In genomic region chr9:110640736-110641135, GRCh38 we compare ENCODE assay signal across 20 cellular contexts. TPM values are rescaled to one million over a fixed set of nuclear protein-coding genes. Genes with fewer than 3 reads are reported as not detected.
A peak's percentile ranks its signal among the peaks of the same experiment; 100 is the strongest.
DNase-seq lines count a peak whose midpoint lies in the region; ATAC-seq, FAIRE-seq and TF ChIP-seq lines count a peak whose summit lies in the region.
"Had no signal": no experiment of that assay in that cellular context is flagged by ENCODE, and none has a peak within 500 bp of the region (broad histone marks: within the 10 kb centered on the region; RNA-seq: fewer than 3 reads in every experiment).

No MANE protein-coding gene starts in this region.

- H3K36me3 Mint-ChIP-seq in endodermal cell (ENCODE audit: low read depth), result no peaks in the 10 kb centered on the region
- H3K36me3 Mint-ChIP-seq: immature natural killer cell had no signal

- H3K27me3 ChIP-seq in vagina (no peaks in the 10 kb centered on the region), endodermal cell (ENCODE audit: control insufficient read depth, insufficient read depth, low read length, poor library complexity, severe bottlenecking) (no peaks in the 10 kb centered on the region)
- H3K27me3 ChIP-seq: adrenal gland, colonic mucosa had no signal

- no peak overlapping the region for H3K27ac Mint-ChIP-seq in endodermal cell
- H3K27ac Mint-ChIP-seq: activated CD8-positive, alpha-beta T cell treated with anti-CD3 and anti-CD28 coated beads for 36 hours; activated T-helper 1 cell treated with anti-CD3 and anti-CD28 coated beads, Interleukin-12 subunit alpha, Interleukin-12 subunit beta, Interleukin-2, Interleukin-4 antibody, amounts not matched to agents 30 ng/mL and 10 ng/mL and 1 ng/mL, durations not matched to agents 14 hours and 24 hours and 36 hours; immature natural killer cell; natural killer cell had no signal

- TF ChIP-seq CTCF in fibroblast of pulmonary artery (IDR thresholded peaks at IDR 0.05; ENCODE audit: low read length, missing control alignments) (no peak), vagina (IDR thresholded peaks at IDR 0.05) (no peak), endodermal cell (conservative IDR thresholded peaks at IDR 0.05) (no peak)

- TF ChIP-seq POLR2A in H54 (IDR thresholded peaks at IDR 0.05; ENCODE audit: low read depth, low read length), result no peak
- no peak for TF ChIP-seq POLR2A in vagina (IDR thresholded peaks at IDR 0.05)

- H3K9me3 ChIP-seq in vagina (no peaks in the 10 kb centered on the region), endodermal cell (ENCODE audit: control insufficient read depth, low read length) (no peaks in the 10 kb centered on the region)
- H3K9me3 ChIP-seq: adrenal gland, colonic mucosa had no signal

- H3K9me3 Mint-ChIP-seq in endodermal cell, result peaks cover 10% of the 10 kb centered on the region

- FAIRE-seq in H54 (lab: Jason Lieb, UNC), result peak; percentile 94

- H3K4me1 Mint-ChIP-seq in endodermal cell, result no peaks in the 10 kb centered on the region
- H3K4me1 Mint-ChIP-seq: immature natural killer cell, natural killer cell had no signal

- no peak overlapping the region for H3K9ac ChIP-seq in endodermal cell (ENCODE audit: extremely low read depth, low read length, poor library complexity, severe bottlenecking)

- H3K4me1 ChIP-seq in vagina (no peaks in the 10 kb centered on the region), endodermal cell (ENCODE audit: control insufficient read depth, insufficient read depth, low read length) (no peaks in the 10 kb centered on the region)
- H3K4me1 ChIP-seq: adrenal gland, colonic mucosa had no signal

- intact Hi-C loops in vagina (cut with DNase I), result no loop called here

- H3K4me3 ChIP-seq in fibroblast of pulmonary artery (replicated peaks; ENCODE audit: low read depth, low read length), result no peak overlapping the region
- no peak overlapping the region for H3K4me3 ChIP-seq in vagina
- H3K4me3 ChIP-seq in endodermal cell (ENCODE audit: low read length), result no peak overlapping the region
- H3K4me3 ChIP-seq: adrenal gland, colonic mucosa had no signal

- no peak overlapping the region for H3K4me3 Mint-ChIP-seq in endodermal cell
- H3K4me3 Mint-ChIP-seq: activated CD8-positive, alpha-beta T cell treated with anti-CD3 and anti-CD28 coated beads for 36 hours; activated T-helper 1 cell treated with anti-CD3 and anti-CD28 coated beads, Interleukin-12 subunit alpha, Interleukin-12 subunit beta, Interleukin-2, Interleukin-4 antibody, amounts not matched to agents 30 ng/mL and 10 ng/mL and 1 ng/mL, durations not matched to agents 14 hours and 24 hours and 36 hours; immature natural killer cell; natural killer cell had no signal

- no peak for ATAC-seq in HG03280 (IDR thresholded peaks at IDR 0.05; ENCODE audit: unreplicated experiment)
- ATAC-seq: activated CD8-positive, alpha-beta T cell treated with anti-CD3 and anti-CD28 coated beads for 36 hours; natural killer cell had no signal

- DNase-seq in Ammon's horn (ENCODE audit: low spot score), result peak; percentile 5
- DNase-seq in H54 (ENCODE audit: insufficient read length, low spot score), result no peak
- DNase-seq in RPMI7951 (ENCODE audit: low read depth), result peak; percentile 40
- DNase-seq in fibroblast of pulmonary artery (ENCODE audit: low read depth), result peak; percentile 57
- no peak for DNase-seq in vagina (ENCODE audit: extremely low spot score in 2 of 2)
- no peak for DNase-seq in NCI-H1930 (lab: John Stamatoyannopoulos, UW)
- no peak for DNase-seq in endodermal cell
- DNase-seq: activated CD8-positive, alpha-beta T cell treated with anti-CD3 and anti-CD28 coated beads for 36 hours; adrenal gland; colonic mucosa; immature natural killer cell; Karpas-422; natural killer cell; NCI-H226 had no signal

- H3K27me3 Mint-ChIP-seq in endodermal cell (ENCODE audit: insufficient read depth), result no peaks in the 10 kb centered on the region
- H3K27me3 Mint-ChIP-seq: activated CD8-positive, alpha-beta T cell treated with anti-CD3 and anti-CD28 coated beads for 36 hours had no signal

- H3K36me3 ChIP-seq in vagina, result no peaks in the 10 kb centered on the region
- H3K36me3 ChIP-seq in endodermal cell (ENCODE audit: control insufficient read depth, insufficient read depth, low read length), result no peaks in the 10 kb centered on the region
- H3K36me3 ChIP-seq: adrenal gland, colonic mucosa had no signal

- H3K27ac ChIP-seq in vagina (no peak overlapping the region), endodermal cell (ENCODE audit: low read depth, low read length) (no peak overlapping the region)
- H3K27ac ChIP-seq: adrenal gland, colonic mucosa, epithelial cell of prostate, VCaP had no signal

RNA-seq across cellular contexts. Expression of gene MUSK, which starts 27.9 kb away (rescaled TPM):
- 5.5 and 8.2 TPM in 2 replicates for total RNA-seq in RPMI7951 (2014; rRNA removed; shearing (Covaris generic))
- total RNA-seq in vagina, result not detected
- total RNA-seq in endodermal cell, result not detected
- not detected for polyA plus RNA-seq in endodermal cell (2013, experiment 1 of 2)
- polyA plus RNA-seq in endodermal cell (2013, experiment 2 of 2), result not detected
- total RNA-seq: activated CD8-positive, alpha-beta T cell treated with anti-CD3 and anti-CD28 coated beads for 36 hours; activated T-helper 1 cell treated with anti-CD3 and anti-CD28 coated beads, Interleukin-12 subunit alpha, Interleukin-12 subunit beta, Interleukin-2, Interleukin-4 antibody, amounts not matched to agents 30 ng/mL and 10 ng/mL and 1 ng/mL, durations not matched to agents 14 hours and 24 hours and 36 hours; lung microvascular endothelial cell; natural killer cell; OCI-LY7 had no signal
- polyA plus RNA-seq: immature natural killer cell had no signal

Comparison
In these comparisons a context has a peak if more than half of its experiments do, and no peak if none do; other contexts are left out.
1. DNase-seq: peak in Ammon's horn (single experiment), RPMI7951 (single experiment) and fibroblast of pulmonary artery (single experiment); none in H54 (single experiment), vagina (0 of 2), NCI-H1930 (0 of 2) and endodermal cell (single experiment).